8 cellular contexts compared by ENCODE assay signal in the genomic region with DNA sequence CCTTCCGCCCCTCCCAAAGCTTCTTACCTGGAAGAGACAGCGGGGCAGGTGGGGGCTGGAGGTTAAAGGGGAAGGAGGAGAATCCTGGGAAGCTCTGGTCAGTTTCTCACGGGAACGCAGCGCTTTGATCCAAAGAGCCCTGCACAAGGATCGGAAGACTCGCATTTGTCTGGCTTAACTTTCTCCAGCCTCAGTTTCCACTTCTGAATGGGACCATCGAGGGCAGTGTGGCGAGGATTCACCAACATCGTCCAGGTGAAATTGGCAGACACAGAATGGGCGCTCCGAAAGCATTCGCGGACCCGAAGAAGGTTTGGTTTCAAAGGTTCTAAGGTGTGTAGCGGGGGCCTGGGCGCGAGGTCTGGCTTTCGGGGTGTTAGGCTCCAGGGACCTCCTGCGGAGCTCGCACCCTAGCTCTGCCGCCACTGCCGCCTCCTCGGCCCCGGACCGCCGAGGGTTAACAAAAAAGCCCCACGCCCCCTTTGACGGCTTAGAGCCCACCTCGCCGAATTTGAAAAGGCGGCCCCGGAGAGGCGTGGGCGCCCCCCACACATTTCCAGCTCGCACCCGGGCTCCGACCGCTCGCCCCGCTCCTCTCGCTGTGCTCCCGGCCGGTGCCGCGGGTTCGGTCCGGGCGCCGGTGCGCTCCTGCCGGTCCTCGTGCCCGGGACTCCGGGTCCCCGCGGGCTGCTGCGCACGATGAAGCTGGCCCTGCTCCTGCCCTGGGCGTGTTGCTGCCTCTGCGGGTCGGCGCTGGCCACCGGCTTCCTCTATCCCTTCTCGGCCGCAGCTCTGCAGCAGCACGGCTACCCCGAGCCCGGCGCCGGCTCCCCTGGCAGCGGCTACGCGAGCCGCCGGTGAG. TPM values are rescaled to one million over a fixed set of nuclear protein-coding genes. Genes with fewer than 3 reads are reported as not detected.
A peak's percentile ranks its signal among the peaks of the same experiment; 100 is the strongest.
DNase-seq lines count a peak whose midpoint lies in the region; ATAC-seq, FAIRE-seq and TF ChIP-seq lines count a peak whose summit lies in the region.

Gene COL26A1, plus strand, starts transcription at position 542 of the 862 bp plus-strand sequence. Its CDS starts 158 bp downstream, at position 700.

- H4K20me1 ChIP-seq in astrocyte (ENCODE audit: insufficient read depth, low read length), result no peaks in the 10 kb centered on the region

- no peaks in the 10 kb centered on the region for H3K79me2 ChIP-seq in astrocyte (ENCODE audit: insufficient read depth, low read length)

- H3K27me3 ChIP-seq in HUES64 (ENCODE audit: insufficient read depth, low read length) (peaks cover 6% of the 10 kb centered on the region; the same call in 1 of the 2 replicates), astrocyte (ENCODE audit: insufficient read depth, low read length) (peaks cover 19% of the 10 kb centered on the region), gastrocnemius medialis (peaks cover 6 to 30% (median 30%) of the 10 kb centered on the region in 3 donors)

- no peak for DNase-seq in AG09309 (ENCODE audit: low read depth)
- no peak for DNase-seq in astrocyte (ENCODE audit: low read depth)
- DNase-seq in gastrocnemius medialis, result no peak
- no peak for DNase-seq in AML-193 (lab: John Stamatoyannopoulos, UW)
- DNase-seq in effector CD8-positive, alpha-beta T cell (lab: John Stamatoyannopoulos, UW), result no peak

- H3K36me3 ChIP-seq in HUES64 (ENCODE audit: insufficient read depth, low read length) (peaks cover 3% of the 10 kb centered on the region; the same call in 1 of the 2 replicates), astrocyte (ENCODE audit: insufficient read depth, low read length) (no peaks in the 10 kb centered on the region), gastrocnemius medialis (no peaks in the 10 kb centered on the region)

- peak within 1 kb of the TSS; percentile 99 for H3K9ac ChIP-seq in HUES64 (ENCODE audit: low read depth, low read length)
- no peak within 1 kb of the TSS for H3K9ac ChIP-seq in astrocyte (ENCODE audit: low read length)

- H3K4me1 Mint-ChIP-seq in astrocyte (ENCODE audit: low read depth, unreplicated experiment), result peaks cover 12% of the 10 kb centered on the region

- intact Hi-C loops in gastrocnemius medialis (cut with DNase I; ENCODE audit: low total_unique reads), result loop anchor here (5.0 to 10.0 kb wide), 2 partner anchors 175 to 912 kb away; no protein-coding TSS in a partner anchor

- in situ Hi-C loops in gastrocnemius medialis (cut with MboI; ENCODE audit: low sequenced_read_pairs in 4 of 4), result loop anchor here in 1 of 4 donors (25.0 kb wide), 1 partner anchor 175 kb away; no protein-coding TSS in a partner anchor

- peak within 1 kb of the TSS; percentile 82 for H3K4me2 ChIP-seq in astrocyte (ENCODE audit: low read length)

- peak within 1 kb of the TSS; percentile 78 for H2AFZ ChIP-seq in astrocyte (ENCODE audit: low read depth, low read length)

- H3K27ac Mint-ChIP-seq in astrocyte (ENCODE audit: unreplicated experiment), result no peak within 1 kb of the TSS

- H3K9me3 Mint-ChIP-seq in astrocyte (ENCODE audit: unreplicated experiment), result no peaks in the 10 kb centered on the region

- ATAC-seq in gastrocnemius medialis (no peak), HG02840 (IDR thresholded peaks at IDR 0.05; ENCODE audit: low FRiP score, unreplicated experiment) (no peak)

- H3K27me3 Mint-ChIP-seq in astrocyte (ENCODE audit: low read depth, unreplicated experiment), result peaks cover 10% of the 10 kb centered on the region

- H3K9me3 ChIP-seq in HUES64 (ENCODE audit: insufficient read depth, low read depth, low read length) (no peaks in the 10 kb centered on the region), astrocyte (ENCODE audit: insufficient read depth, low read depth, low read length) (no peaks in the 10 kb centered on the region), gastrocnemius medialis (no peaks in the 10 kb centered on the region)

- H3K4me3 ChIP-seq in AG09309 (ENCODE audit: control insufficient read depth, low read depth, low read length) (peak within 1 kb of the TSS; percentile 48), HUES64 (ENCODE audit: low read length) (peak within 1 kb of the TSS; percentile 92), astrocyte (ENCODE audit: insufficient read depth, low read depth, low read length) (peak within 1 kb of the TSS; percentile 42), iPS-11a (ENCODE audit: low read depth, low read length) (peak within 1 kb of the TSS; percentile 69), gastrocnemius medialis (peak within 1 kb of the TSS; percentile 45 to 81 (median 58))

- H3K27ac ChIP-seq in HUES64 (ENCODE audit: low read depth, low read length) (peak within 1 kb of the TSS; percentile 80), astrocyte (ENCODE audit: low read depth, low read length) (no peak within 1 kb of the TSS), gastrocnemius medialis (no peak within 1 kb of the TSS)

- no peak for FAIRE-seq in astrocyte (lab: Jason Lieb, UNC)

- peak within 1 kb of the TSS; percentile 75 for H3K4me3 Mint-ChIP-seq in astrocyte (ENCODE audit: unreplicated experiment)

- TF ChIP-seq POLR2A in gastrocnemius medialis (IDR thresholded peaks at IDR 0.05), result no peak

- WGBS in HUES64, result 2% methylated on average over 75 of the region's 76 CpGs

- H3K4me1 ChIP-seq in HUES64 (ENCODE audit: insufficient read depth, low read length), result no peaks in the 10 kb centered on the region
- peaks cover 4% of the 10 kb centered on the region for H3K4me1 ChIP-seq in astrocyte (ENCODE audit: insufficient read depth, low read length)
- peaks cover 4 to 7% of the 10 kb centered on the region in 2 donors for H3K4me1 ChIP-seq in gastrocnemius medialis

- TF ChIP-seq CTCF in AG09309 (IDR thresholded peaks at IDR 0.05; ENCODE audit: control insufficient read depth, insufficient read depth, low read depth, low read length, missing control alignments) (no peak), astrocyte (IDR thresholded peaks at IDR 0.05; ENCODE audit: insufficient read depth, low read depth, low read length) (no peak), gastrocnemius medialis (IDR thresholded peaks at IDR 0.05 in 4 of 5, conservative IDR thresholded peaks at IDR 0.05 in 1 of 5) (no peak)

- no peaks in the 10 kb centered on the region for H3K36me3 Mint-ChIP-seq in astrocyte (ENCODE audit: low read depth, unreplicated experiment)

RNA-seq across cellular contexts. Expression of gene COL26A1, which starts in this region (rescaled TPM):
- 32.0 TPM for polyA plus RNA-seq in HUES64 (2013, experiment 1 of 2)
- polyA plus RNA-seq in HUES64 (2013, experiment 2 of 2), result 34.7 TPM
- total RNA-seq in astrocyte, result 6.8 and 7.1 TPM in 2 replicates
- total RNA-seq in gastrocnemius medialis, result not detected

Comparison
In these comparisons a context has a peak if more than half of its experiments do, and no peak if none do; other contexts are left out.
1. H3K4me3 ChIP-seq: peak in every context shown above with its lines; median percentile 92 in HUES64; 69 in iPS-11a; 58 in gastrocnemius medialis; 48 in AG09309; 42 in astrocyte.